ENCODE assay signal across 9 cellular contexts in genomic region chr10:15370212-15370740, GRCh38. TPM values are rescaled to one million over a fixed set of nuclear protein-coding genes. Genes with fewer than 3 reads are reported as not detected.
A peak's percentile ranks its signal among the peaks of the same experiment; 100 is the strongest.
DNase-seq lines count a peak whose midpoint lies in the region; ATAC-seq and TF ChIP-seq lines count a peak whose summit lies in the region.
"Had no signal": no experiment of that assay in that cellular context is flagged by ENCODE, and none has a peak within 500 bp of the region (broad histone marks: within the 10 kb centered on the region; RNA-seq: fewer than 3 reads in every experiment).

No MANE protein-coding gene starts in this region.

- H3K27me3 ChIP-seq in ACC112 (ENCODE audit: insufficient read depth, low read length) (no peaks in the 10 kb centered on the region), lower lobe of right lung (ENCODE audit: low read depth) (peaks cover 5% of the 10 kb centered on the region), subcutaneous abdominal adipose tissue (ENCODE audit: control insufficient read depth in 5 of 5, insufficient read depth in 4 of 5, low read length in 5 of 5) (no peaks in the 10 kb centered on the region)

- H3K27me3 Mint-ChIP-seq in T-helper 1 cell treated with Interleukin-12 subunit alpha and Interleukin-12 subunit beta and Interleukin-4 antibody, amounts not matched to agents 30 μg/mL and 1 μg/mL, for 36 hours (ENCODE audit: low read depth), result peaks cover 73% of the 10 kb centered on the region

- DNase-seq in lower lobe of right lung (no peak), SIG-M5 treated with dmso at 0.1 percent for 504 hours (lab: John Stamatoyannopoulos, UW; ENCODE audit: unreplicated experiment) (no peak)

- H3K27ac Mint-ChIP-seq in T-helper 1 cell treated with Interleukin-12 subunit alpha and Interleukin-12 subunit beta and Interleukin-4 antibody, amounts not matched to agents 30 μg/mL and 1 μg/mL, for 36 hours, result peak overlapping the region; percentile 55

- H3K4me1 Mint-ChIP-seq in T-helper 1 cell treated with Interleukin-12 subunit alpha and Interleukin-12 subunit beta and Interleukin-4 antibody, amounts not matched to agents 30 μg/mL and 1 μg/mL, for 36 hours (ENCODE audit: low read depth), result peaks cover 4% of the 10 kb centered on the region

- no peaks in the 10 kb centered on the region for H3K36me3 Mint-ChIP-seq in T-helper 1 cell treated with Interleukin-12 subunit alpha and Interleukin-12 subunit beta and Interleukin-4 antibody, amounts not matched to agents 30 μg/mL and 1 μg/mL, for 36 hours (ENCODE audit: low read depth)

- H3K9ac ChIP-seq in subcutaneous abdominal adipose tissue (ENCODE audit: low read length in 5 of 5), result peak overlapping the region; percentile 48 to 86 (median 74)

- H3K4me3 Mint-ChIP-seq in T-helper 1 cell treated with Interleukin-12 subunit alpha and Interleukin-12 subunit beta and Interleukin-4 antibody, amounts not matched to agents 30 μg/mL and 1 μg/mL, for 36 hours, result peak overlapping the region; percentile 69

- H2AFZ ChIP-seq in ACC112 (ENCODE audit: low read length, unreplicated experiment), result peak overlapping the region; percentile 76

- no peaks in the 10 kb centered on the region for H3K36me3 ChIP-seq in ACC112 (ENCODE audit: insufficient read depth, low read length)
- no peaks in the 10 kb centered on the region for H3K36me3 ChIP-seq in lower lobe of right lung
- no peaks in the 10 kb centered on the region for H3K36me3 ChIP-seq in subcutaneous abdominal adipose tissue (ENCODE audit: control insufficient read depth in 5 of 5, insufficient read depth in 5 of 5, low read length in 5 of 5)

- H3K4me3 ChIP-seq in ACC112 (ENCODE audit: low read depth, low read length) (peak overlapping the region; percentile 92), lower lobe of right lung (peak overlapping the region; percentile 66), subcutaneous abdominal adipose tissue (ENCODE audit: low read depth in 1 of 5, low read length in 5 of 5) (peak overlapping the region; percentile 60 to 69 (median 66))

- ATAC-seq in GM21360 (IDR thresholded peaks at IDR 0.05; ENCODE audit: unreplicated experiment) (peak; percentile 19), lower lobe of right lung (peak; percentile 61 to 67), HG03460 (IDR thresholded peaks at IDR 0.05; ENCODE audit: unreplicated experiment) (no peak)

- peaks cover 8% of the 10 kb centered on the region for H3K4me1 ChIP-seq in ACC112 (ENCODE audit: control insufficient read depth, insufficient read depth, low read length, unreplicated experiment)
- H3K4me1 ChIP-seq in lower lobe of right lung, result no peaks in the 10 kb centered on the region
- peaks cover 0 to 15% (median 13%) of the 10 kb centered on the region in 5 donors for H3K4me1 ChIP-seq in subcutaneous abdominal adipose tissue (ENCODE audit: control insufficient read depth in 5 of 5, insufficient read depth in 5 of 5, low read length in 5 of 5)

- no peaks in the 10 kb centered on the region for H3K9me3 Mint-ChIP-seq in T-helper 1 cell treated with Interleukin-12 subunit alpha and Interleukin-12 subunit beta and Interleukin-4 antibody, amounts not matched to agents 30 μg/mL and 1 μg/mL, for 36 hours

- intact Hi-C loops in lower lobe of right lung (cut with DNase I), result no loop called here

- no peak for TF ChIP-seq CTCF in lower lobe of right lung (IDR thresholded peaks at IDR 0.05)

- H3K27ac ChIP-seq in ACC112 (ENCODE audit: low read depth, low read length) (no peak overlapping the region), cingulate gyrus (ENCODE audit: low read depth, low read length) (peak overlapping the region; percentile 60), lower lobe of right lung (peak overlapping the region; percentile 68), subcutaneous abdominal adipose tissue (ENCODE audit: low read depth, low read length) (no peak overlapping the region)
- H3K27ac ChIP-seq: epithelial cell of prostate had no signal

- H3K79me2 ChIP-seq in ACC112 (ENCODE audit: control insufficient read depth, insufficient read depth, low read length, unreplicated experiment), result peaks cover 34% of the 10 kb centered on the region

- H3K9me3 ChIP-seq in lower lobe of right lung, result no peaks in the 10 kb centered on the region
- no peaks in the 10 kb centered on the region for H3K9me3 ChIP-seq in subcutaneous abdominal adipose tissue (ENCODE audit: control insufficient read depth in 5 of 5, low read length in 5 of 5)

RNA-seq across cellular contexts. Expression of gene FAM171A1, which starts 0.8 kb away (rescaled TPM):
- 14.0 TPM for total RNA-seq in lower lobe of right lung

Comparison
In these comparisons a context has a peak if more than half of its experiments do, and no peak if none do; other contexts are left out.
1. H3K27ac ChIP-seq: peak in cingulate gyrus (single experiment) and lower lobe of right lung (single experiment); none in ACC112 (single experiment) and subcutaneous abdominal adipose tissue (single experiment).
2. Peak in every context shown above with its lines, with median percentiles within 50 percentile points of each other: H3K4me3 ChIP-seq.